8 cellular contexts compared by ENCODE assay signal in the genomic region with DNA sequence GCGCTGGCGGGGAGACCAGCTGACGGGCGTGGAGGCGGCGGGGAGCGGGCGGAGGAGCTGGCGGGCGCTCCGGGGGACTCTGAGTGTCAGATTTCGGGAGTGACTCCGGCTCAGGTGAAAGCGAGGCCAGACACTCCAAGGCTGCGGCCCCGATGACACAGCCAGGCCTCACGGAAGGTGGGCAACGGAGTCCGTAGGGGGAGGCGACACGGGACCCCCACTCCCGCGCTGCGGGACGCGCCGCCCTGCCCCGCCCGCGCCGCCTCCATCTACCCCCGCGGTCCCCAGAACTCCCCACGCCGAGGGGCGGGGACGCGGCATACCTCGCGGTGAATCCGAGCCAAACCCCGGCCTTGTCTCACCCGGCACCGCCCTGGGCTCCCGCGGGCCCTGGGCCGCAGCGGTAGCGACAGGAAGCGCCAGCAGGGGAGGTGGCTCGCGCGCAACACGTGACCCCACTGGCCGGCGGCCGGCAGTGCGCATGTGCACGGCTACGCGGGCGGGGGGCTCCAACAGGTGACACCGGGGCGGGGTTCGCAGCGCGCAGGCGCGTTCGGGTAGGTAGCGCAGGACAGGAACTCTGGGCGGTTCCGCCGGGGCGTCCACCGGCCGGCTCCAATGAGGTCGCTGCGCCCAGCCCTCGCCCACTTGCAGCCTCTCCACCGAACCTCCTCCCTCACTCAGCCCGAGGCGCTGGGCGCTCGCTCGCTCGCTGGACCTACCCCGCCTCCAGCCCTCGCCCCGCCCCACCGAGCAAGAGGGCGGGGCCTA. TPM values are rescaled to one million over a fixed set of nuclear protein-coding genes. Genes with fewer than 3 reads are reported as not detected.
DNase-seq lines count a peak whose midpoint lies in the region; ATAC-seq and TF ChIP-seq lines count a peak whose summit lies in the region.

Gene CC2D1B, minus strand, starts transcription at position 460 of the 771 bp plus-strand sequence. CDS start 1,585 bp downstream, outside the sequence.

- peak; percentile 2 for TF ChIP-seq CTCF in GM06990 (IDR thresholded peaks at IDR 0.05; ENCODE audit: insufficient read depth, low read length, poor library complexity, severe bottlenecking)
- TF ChIP-seq CTCF in HFFc6 (IDR thresholded peaks at IDR 0.05) = peak; percentile 44
- no peak for TF ChIP-seq CTCF in NB4 (IDR thresholded peaks at IDR 0.05; ENCODE audit: low read depth, low read length)
- peak in 3 of 4 experiments; percentile 38 to 61 (median 53) for TF ChIP-seq CTCF in gastroesophageal sphincter (IDR thresholded peaks at IDR 0.05)

- H3K27me3 Mint-ChIP-seq in HFFc6 (ENCODE audit: insufficient read depth) = peaks cover 2% of the 10 kb centered on the region
- H3K27me3 Mint-ChIP-seq in activated naive CD4-positive, alpha-beta T cell treated with anti-CD3 and anti-CD28 coated beads, Interleukin-2, amount 10 ng/mL, durations not matched to agents 7 days and 5 days = no peaks in the 10 kb centered on the region

- WGBS in gastroesophageal sphincter (ENCODE audit: low coverage in 1 of 2), 2 donors = no CpG with 5 or more reads among the region's 92 CpGs

- H3K9me3 ChIP-seq in SK-N-MC (ENCODE audit: low read depth, low read length) (no peaks in the 10 kb centered on the region), gastroesophageal sphincter (no peaks in the 10 kb centered on the region)

- H3K36me3 ChIP-seq in GM06990 (ENCODE audit: control insufficient read depth, insufficient read depth, low read length) (peaks cover 10% of the 10 kb centered on the region), SK-N-MC (ENCODE audit: insufficient read depth, low read length) (peaks cover 14% of the 10 kb centered on the region; the same call in 1 of the 2 replicates), gastroesophageal sphincter (peaks cover 0 to 34% of the 10 kb centered on the region in 2 donors)

- H3K9ac ChIP-seq in SK-N-MC (ENCODE audit: insufficient read length) = peak within 1 kb of the TSS; percentile 74

- H3K27ac ChIP-seq in SK-N-MC = peak within 1 kb of the TSS; percentile 67
- H3K27ac ChIP-seq in gastroesophageal sphincter = peak within 1 kb of the TSS; percentile 91 to 97 (median 94)

- TF ChIP-seq EP300 in gastroesophageal sphincter (IDR thresholded peaks at IDR 0.05) = no peak

- CTCF ChIA-PET in activated naive CD4-positive, alpha-beta T cell treated with anti-CD3 and anti-CD28 coated beads, Interleukin-2, amount 10 ng/mL, durations not matched to agents 7 days and 5 days (lab: Charles Lee) = interaction anchor here (0.7 to 1.3 kb wide), 4 partner anchors 35 to 460 kb away, joined by 3 read pairs; no protein-coding TSS in a partner anchor

- TF ChIP-seq POLR2A in NB4 (IDR thresholded peaks at IDR 0.05; ENCODE audit: extremely low read depth, insufficient read length) = peak; percentile 61
- TF ChIP-seq POLR2A in gastroesophageal sphincter (IDR thresholded peaks at IDR 0.05) = peak; percentile 91 to 94

- peak within 1 kb of the TSS; percentile 86 for H3K4me3 ChIP-seq in GM06990 (replicated peaks; ENCODE audit: low read depth, low read length)
- H3K4me3 ChIP-seq in NB4 (ENCODE audit: low read depth, low read length) = peak within 1 kb of the TSS; percentile 87
- peak within 1 kb of the TSS; percentile 97 for H3K4me3 ChIP-seq in SK-N-MC
- H3K4me3 ChIP-seq in gastroesophageal sphincter = peak within 1 kb of the TSS; percentile 84 to 94

- H3K36me3 Mint-ChIP-seq in HFFc6 (ENCODE audit: low read depth) = peaks cover 16% of the 10 kb centered on the region
- H3K36me3 Mint-ChIP-seq in activated naive CD4-positive, alpha-beta T cell treated with anti-CD3 and anti-CD28 coated beads, Interleukin-2, amount 10 ng/mL, durations not matched to agents 7 days and 5 days = peaks cover 36% of the 10 kb centered on the region

- peaks cover 35% of the 10 kb centered on the region for H3K4me1 Mint-ChIP-seq in HFFc6 (ENCODE audit: low read depth)
- peaks cover 50% of the 10 kb centered on the region for H3K4me1 Mint-ChIP-seq in activated naive CD4-positive, alpha-beta T cell treated with anti-CD3 and anti-CD28 coated beads, Interleukin-2, amount 10 ng/mL, durations not matched to agents 7 days and 5 days

- peaks cover 0 to 48% (median 14%) of the 10 kb centered on the region in 3 donors for H3K4me1 ChIP-seq in gastroesophageal sphincter

- no peaks in the 10 kb centered on the region for H3K9me3 Mint-ChIP-seq in HFFc6
- no peaks in the 10 kb centered on the region for H3K9me3 Mint-ChIP-seq in activated naive CD4-positive, alpha-beta T cell treated with anti-CD3 and anti-CD28 coated beads, Interleukin-2, amount 10 ng/mL, durations not matched to agents 7 days and 5 days

- peak within 1 kb of the TSS; percentile 96 for H3K4me3 Mint-ChIP-seq in HFFc6
- H3K4me3 Mint-ChIP-seq in activated naive CD4-positive, alpha-beta T cell treated with anti-CD3 and anti-CD28 coated beads, Interleukin-2, amount 10 ng/mL, durations not matched to agents 7 days and 5 days = peak within 1 kb of the TSS; percentile 97

- peak; percentile 100 for DNase-seq in GM06990 (ENCODE audit: extremely low read depth, insufficient read length)
- DNase-seq in HFFc6 = peak; percentile 97
- peak; percentile 98 for DNase-seq in NB4 (ENCODE audit: low read depth)
- peak; percentile 60 for DNase-seq in SK-N-MC (ENCODE audit: low read depth, low spot score)
- DNase-seq in activated naive CD4-positive, alpha-beta T cell treated with anti-CD3 and anti-CD28 coated beads, Interleukin-2, amount 10 ng/mL, durations not matched to agents 7 days and 5 days = peak; percentile 100
- peak; percentile 87 for DNase-seq in non-pigmented ciliary epithelial cell (ENCODE audit: low read depth)
- peak; percentile 90 for DNase-seq in superior temporal gyrus (ENCODE audit: extremely low spot score)

- H3K27me3 ChIP-seq in GM06990 (replicated peaks; ENCODE audit: control insufficient read depth, insufficient read depth, low read length) (no peaks in the 10 kb centered on the region), gastroesophageal sphincter (no peaks in the 10 kb centered on the region)

- peak; percentile 98 for ATAC-seq in gastroesophageal sphincter

- H3K27ac Mint-ChIP-seq in HFFc6 = peak within 1 kb of the TSS; percentile 97
- H3K27ac Mint-ChIP-seq in activated naive CD4-positive, alpha-beta T cell treated with anti-CD3 and anti-CD28 coated beads, Interleukin-2, amount 10 ng/mL, durations not matched to agents 7 days and 5 days = peak within 1 kb of the TSS; percentile 98

RNA-seq across cellular contexts. Expression of gene CC2D1B, which starts in this region (rescaled TPM):
- 10 to 100 TPM; 27.3 to 35.5 (median 31.3) TPM for total RNA-seq in HFFc6 (2021; fragmentation: NEBNext Ultra II Directional; extraction: Animal tissue kit (Norgen Biotek cat#: 25700))
- 10 to 100 TPM; 13.6 to 30.0 (median 26.0) TPM for total RNA-seq in gastroesophageal sphincter

Comparison
In these comparisons a context has a peak if more than half of its experiments do, and no peak if none do; other contexts are left out.
1. Peak in every context shown above with its lines: DNase-seq, ATAC-seq, H3K4me3 ChIP-seq and H3K27ac ChIP-seq.